ENCODE assay signal across 21 cellular contexts in the genomic region with DNA sequence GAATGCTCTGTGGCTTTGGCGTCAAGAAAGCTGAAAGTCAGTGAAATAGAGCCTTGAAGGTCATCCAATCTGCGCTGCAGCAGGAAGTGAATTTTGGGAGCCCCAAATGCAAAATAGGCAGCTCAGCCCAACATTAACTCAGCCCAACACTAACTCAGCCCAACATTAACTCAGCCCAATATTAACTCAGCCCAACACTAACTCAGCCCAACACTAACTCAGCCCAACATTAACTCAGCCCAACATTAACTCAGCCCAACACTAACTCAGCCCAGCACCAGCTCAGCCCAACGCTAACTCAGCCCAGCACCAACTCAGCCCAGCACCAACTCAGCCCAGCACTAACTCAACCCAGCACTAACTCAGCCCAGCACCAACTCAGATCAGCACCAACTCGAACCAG.
A peak's percentile ranks its signal among the peaks of the same experiment; 100 is the strongest.
DNase-seq lines count a peak whose midpoint lies in the region; ATAC-seq, FAIRE-seq and TF ChIP-seq lines count a peak whose summit lies in the region.
"Had no signal": no experiment of that assay in that cellular context is flagged by ENCODE, and none has a peak within 500 bp of the region (broad histone marks: within the 10 kb centered on the region; RNA-seq: fewer than 3 reads in every experiment).

No MANE protein-coding gene starts in this region.

- H3K4me3 Mint-ChIP-seq in Caco-2 (ENCODE audit: unreplicated experiment): no peak overlapping the region
- no peak overlapping the region for H3K4me3 Mint-ChIP-seq in immature natural killer cell
- H3K4me3 Mint-ChIP-seq: activated CD4-positive, alpha-beta memory T cell treated with anti-CD3 and anti-CD28 coated beads for 36 hours; B cell had no signal

- no peaks in the 10 kb centered on the region for H3K9me3 Mint-ChIP-seq in Caco-2 (ENCODE audit: unreplicated experiment)
- H3K9me3 Mint-ChIP-seq in immature natural killer cell: peaks cover 0 to 2% (median 0%) of the 10 kb centered on the region in 6 donors
- H3K9me3 Mint-ChIP-seq: activated CD4-positive, alpha-beta memory T cell treated with anti-CD3 and anti-CD28 coated beads for 36 hours had no signal

- DNase-seq in GM12892 (ENCODE audit: insufficient read length) (no peak), GM12878 (ENCODE audit: low read depth, low spot score) (no peak), kidney tubule cell (ENCODE audit: low spot score) (peak; percentile 15), Caco-2 (no peak), suprapubic skin (ENCODE audit: low spot score in 2 of 2) (no peak), immature natural killer cell (no peak)
- DNase-seq: activated CD4-positive, alpha-beta memory T cell treated with anti-CD3 and anti-CD28 coated beads for 36 hours; anterior cingulate cortex; DND-41; NCI-H2081; NCI-H82; retina; SIG-M5; stimulated activated CD4-positive, alpha-beta T cell treated with anti-CD3 and anti-CD28 coated beads, Interleukin-4, amount 100 ng/mL, for 24 hours; T1000 had no signal

- POLR2A ChIA-PET in GM12878 (lab: Charles Lee) (no interaction called here), Caco-2 (lab: Charles Lee) (no interaction called here)

- CTCF ChIA-PET in GM12878 (lab: Yijun Ruan, JAX) (no interaction called here), Caco-2 (lab: Charles Lee) (no interaction called here)

- H4K20me1 ChIP-seq in GM12878 (ENCODE audit: control insufficient read depth, insufficient read depth): no peaks in the 10 kb centered on the region

- peak; percentile 49 for ATAC-seq in GM21619 (IDR thresholded peaks at IDR 0.05; ENCODE audit: unreplicated experiment)
- peak; percentile 44; the same call in 2 of the 3 replicates for ATAC-seq in GM12878
- ATAC-seq in HG02884 (IDR thresholded peaks at IDR 0.05; ENCODE audit: unreplicated experiment): no peak

- H3K4me1 ChIP-seq in GM12878 (ENCODE audit: control insufficient read depth, insufficient read depth, low read length): peaks cover 17% of the 10 kb centered on the region
- no peaks in the 10 kb centered on the region for H3K4me1 ChIP-seq in Caco-2
- peaks cover 19% of the 10 kb centered on the region for H3K4me1 ChIP-seq in suprapubic skin

- H3K27ac ChIP-seq in GM12878 (ENCODE audit: control insufficient read depth, insufficient read depth): no peak overlapping the region
- H3K27ac ChIP-seq in suprapubic skin: no peak overlapping the region

- BruUV-seq in GM12878 (replicated peaks; lab: Mats Ljungman, UMichigan) (no TSS peak), Caco-2 (replicated peaks; lab: Mats Ljungman, UMichigan) (no TSS peak)

- no peaks in the 10 kb centered on the region for H3K27me3 Mint-ChIP-seq in Caco-2 (ENCODE audit: insufficient read depth, unreplicated experiment)
- H3K27me3 Mint-ChIP-seq in immature natural killer cell (ENCODE audit: low read depth in 3 of 3): peaks cover 2 to 5% (median 5%) of the 10 kb centered on the region in 3 donors

- SMC1A ChIA-PET in GM12878 (lab: Charles Lee; ENCODE audit: uncharacterized antibody, unreplicated experiment): no interaction called here

- TF ChIP-seq EP300 in GM12878 (IDR thresholded peaks at IDR 0.05; ENCODE audit: borderline replicate concordance in 1 of 2, control insufficient read depth in 1 of 2, low read depth in 2 of 2, low read length in 2 of 2) (no peak), suprapubic skin (IDR thresholded peaks at IDR 0.05) (no peak)

- in situ Hi-C loops in GM12878 (cut with MboI): no loop called here

- H3K9ac ChIP-seq in GM12878 (ENCODE audit: control insufficient read depth, insufficient read depth, low read length): no peak overlapping the region

- TF ChIP-seq POLR2A in GM12892 (IDR thresholded peaks at IDR 0.05; ENCODE audit: low read depth, low read length): no peak
- no peak for TF ChIP-seq POLR2A in GM12878 (IDR thresholded peaks at IDR 0.05; ENCODE audit: low read depth, low read length)
- no peak for TF ChIP-seq POLR2A in suprapubic skin (IDR thresholded peaks at IDR 0.05)

- H3K9me3 ChIP-seq in GM12878 (replicated peaks; ENCODE audit: control insufficient read depth, insufficient read depth, low read length) (no peaks in the 10 kb centered on the region; the same call in 2 of the 3 replicates), Caco-2 (no peaks in the 10 kb centered on the region), suprapubic skin (no peaks in the 10 kb centered on the region)

- 22% methylated on average over 4 of the region's 4 CpGs for WGBS in GM12878 (ENCODE audit: insufficient coverage, insufficient replicate concordance, low lambda C conversion rate, missing lambda C conversion rate)
- WGBS in suprapubic skin: 82% methylated on average over 4 of the region's 4 CpGs

- no peak for TF ChIP-seq RAD21 in GM12878 (IDR thresholded peaks at IDR 0.05; ENCODE audit: insufficient read depth, low read depth, low read length)

- intact Hi-C loops in GM12878 (cut with micrococcal nuclease; ENCODE audit: unreplicated experiment): no loop called here
- intact Hi-C loops in Caco-2 (cut with micrococcal nuclease; ENCODE audit: unreplicated experiment): no loop called here

- peaks cover 7% of the 10 kb centered on the region for H3K36me3 Mint-ChIP-seq in Caco-2 (ENCODE audit: insufficient read depth, unreplicated experiment)
- H3K36me3 Mint-ChIP-seq in immature natural killer cell: no peaks in the 10 kb centered on the region
- H3K36me3 Mint-ChIP-seq: activated CD4-positive, alpha-beta memory T cell treated with anti-CD3 and anti-CD28 coated beads for 36 hours had no signal

- TF ChIP-seq CTCF in GM12878 (IDR thresholded peaks at IDR 0.05 in 2 of 3, conservative IDR thresholded peaks at IDR 0.05 in 1 of 3; ENCODE audit: control insufficient read depth in 2 of 3, extremely low read depth in 1 of 3, insufficient read depth in 1 of 3, low read depth in 3 of 3, low read length in 3 of 3): no peak
- TF ChIP-seq CTCF in Caco-2 (IDR thresholded peaks at IDR 0.05; ENCODE audit: insufficient read depth in 1 of 2, low read depth in 1 of 2, low read length in 1 of 2, severe bottlenecking in 1 of 2, unreplicated experiment in 1 of 2): no peak
- TF ChIP-seq CTCF in suprapubic skin (IDR thresholded peaks at IDR 0.05): no peak

- H3K36me3 ChIP-seq in GM12878 (ENCODE audit: control insufficient read depth in 2 of 2, insufficient read depth in 2 of 2, low read length in 1 of 2) (no peaks in the 10 kb centered on the region), Caco-2 (ENCODE audit: control insufficient read depth, insufficient read depth, low read length) (no peaks in the 10 kb centered on the region), suprapubic skin (no peaks in the 10 kb centered on the region)

- RAD21 ChIA-PET in GM12878 (lab: Charles Lee; ENCODE audit: unreplicated experiment): no interaction called here

- no peak overlapping the region for H3K27ac Mint-ChIP-seq in Caco-2 (ENCODE audit: unreplicated experiment)
- no peak overlapping the region for H3K27ac Mint-ChIP-seq in immature natural killer cell
- H3K27ac Mint-ChIP-seq: activated CD4-positive, alpha-beta memory T cell treated with anti-CD3 and anti-CD28 coated beads for 36 hours; B cell had no signal

- H3K79me2 ChIP-seq in GM12878 (ENCODE audit: control insufficient read depth, insufficient read depth, low read length): no peaks in the 10 kb centered on the region

- no peak overlapping the region for H2AFZ ChIP-seq in GM12878 (ENCODE audit: control insufficient read depth, low read depth, low read length)

- H3K4me1 Mint-ChIP-seq in Caco-2 (ENCODE audit: low read depth, unreplicated experiment) (no peaks in the 10 kb centered on the region), immature natural killer cell (no peaks in the 10 kb centered on the region)
- H3K4me1 Mint-ChIP-seq: B cell had no signal

- no peaks in the 10 kb centered on the region for H3K27me3 ChIP-seq in GM12878 (replicated peaks in 1 of 2; ENCODE audit: control insufficient read depth in 2 of 2, insufficient read depth in 2 of 2, low read length in 1 of 2)
- no peaks in the 10 kb centered on the region for H3K27me3 ChIP-seq in Caco-2 (replicated peaks; ENCODE audit: control insufficient read depth, insufficient read depth, low read length)
- no peaks in the 10 kb centered on the region for H3K27me3 ChIP-seq in suprapubic skin

- FAIRE-seq in GM12892 (lab: Jason Lieb, UNC): peak; percentile 68
- no peak for FAIRE-seq in GM12878 (lab: Jason Lieb, UNC)
- FAIRE-seq: frontal cortex, keratinocyte, urothelium cell line had no signal

- H3K4me2 ChIP-seq in GM12878 (ENCODE audit: control insufficient read depth, insufficient read depth): peak overlapping the region; percentile 41; the same call in 1 of the 2 replicates

- no peak overlapping the region for H3K4me3 ChIP-seq in GM12878
- no peak overlapping the region for H3K4me3 ChIP-seq in Caco-2 (ENCODE audit: low read depth, low read length)
- H3K4me3 ChIP-seq in suprapubic skin: no peak overlapping the region

TF ChIP-seq in GM12878, 131 proteins besides CTCF, POLR2A, EP300 and RAD21:
- TF ChIP-seq HDGF (IDR thresholded peaks at IDR 0.05): no peak
- peak; percentile 31 for TF ChIP-seq KLF5 (IDR thresholded peaks at IDR 0.05; ENCODE audit: partially characterized antibody)
